27 cellular contexts compared by ENCODE assay signal in the genomic region with DNA sequence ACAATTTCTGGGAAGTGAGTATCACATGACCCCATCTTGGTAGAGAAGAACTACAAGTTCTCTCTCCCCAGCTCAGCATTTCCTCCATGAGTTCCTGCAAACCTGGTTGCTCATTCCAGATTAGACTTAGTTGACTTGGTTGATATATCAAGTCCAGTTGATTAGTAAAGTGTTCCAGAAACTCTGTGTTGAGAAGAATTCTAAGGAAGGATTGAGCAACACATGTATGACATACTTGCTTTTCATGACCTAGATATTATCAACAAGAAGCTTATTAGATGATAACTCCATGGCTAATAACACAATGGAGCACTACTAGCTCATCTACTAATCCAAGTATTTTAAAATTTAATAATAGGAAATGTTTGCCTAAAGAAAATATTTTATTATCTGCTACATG.
"Had no signal": no experiment of that assay in that cellular context is flagged by ENCODE, and none has a peak within 500 bp of the region (broad histone marks: within the 10 kb centered on the region; RNA-seq: fewer than 3 reads in every experiment).

No MANE protein-coding gene starts in this region.

- H3K27ac Mint-ChIP-seq: naive thymus-derived CD4-positive, alpha-beta T cell; nephron; neural progenitor cell; progenitor cell of endocrine pancreas had no signal

- FAIRE-seq: colon, islet of Langerhans had no signal

- H3K9me3 Mint-ChIP-seq: nephron, neural progenitor cell had no signal

- H3K4me1 ChIP-seq: left lung, parathyroid adenoma, right lobe of liver, stomach, thyroid gland, vagina had no signal

- H3K36me3 ChIP-seq: left lung, neural progenitor cell, right lobe of liver, stomach, thyroid gland, vagina had no signal

- H3K4me3 ChIP-seq: dorsolateral prefrontal cortex, left lung, neural progenitor cell, right lobe of liver, smooth muscle cell, stomach, thyroid gland, vagina had no signal

- H3K4me2 ChIP-seq: neural progenitor cell, smooth muscle cell had no signal

- H2AFZ ChIP-seq: neural progenitor cell, parathyroid adenoma had no signal

- H3K27ac ChIP-seq: dorsolateral prefrontal cortex, epithelial cell of prostate, left lung, neural progenitor cell, parathyroid adenoma, right lobe of liver, stomach, thyroid gland, vagina had no signal

- H3K4me3 Mint-ChIP-seq: naive thymus-derived CD4-positive, alpha-beta T cell; nephron; neural progenitor cell had no signal

- H3K9ac ChIP-seq: neural progenitor cell, parathyroid adenoma had no signal

- H3K9me3 ChIP-seq: left lung, right lobe of liver, stomach, thyroid gland, vagina had no signal

- ATAC-seq: esophagus mucosa; left cardiac atrium; left lung; naive thymus-derived CD4-positive, alpha-beta T cell; right lobe of liver had no signal

- H3K36me3 Mint-ChIP-seq: naive thymus-derived CD4-positive, alpha-beta T cell; neural progenitor cell had no signal

- DNase-seq: dorsolateral prefrontal cortex; effector CD4-positive, alpha-beta T cell; foreskin melanocyte; hypothalamus; left cardiac atrium; left lung; mesendoderm; midbrain; naive thymus-derived CD4-positive, alpha-beta T cell; right lobe of liver; stimulated activated CD4-positive, alpha-beta T cell treated with anti-CD3 and anti-CD28 coated beads, Interleukin-12 subunit alpha, Interleukin-12 subunit beta, amount 100 ng/mL, for 4 hours; stimulated activated CD4-positive, alpha-beta T cell treated with anti-CD3 and anti-CD28 coated beads, Interleukin-1b, Interleukin-23, amount 100 ng/mL, for 48 hours; stimulated activated CD4-positive, alpha-beta T cell treated with anti-CD3 and anti-CD28 coated beads, Interleukin-4, amount 100 ng/mL, for 1 hour; stimulated activated CD8-positive, alpha-beta memory T cell treated with anti-CD3 and anti-CD28 coated beads, Interleukin-4, amount 100 ng/mL, for 48 hours; stimulated activated naive CD4-positive, alpha-beta T cell treated with Interleukin-2 at 50 U/mL for 16 hours; stomach; thyroid gland had no signal

- H3K79me2 ChIP-seq: parathyroid adenoma had no signal

- H3K27me3 ChIP-seq: dorsolateral prefrontal cortex, right lobe of liver, thyroid gland, vagina had no signal
